19 cellular contexts compared by ENCODE assay signal in genomic region chr1:182584746-182585145, GRCh38.
"Had no signal": no experiment of that assay in that cellular context is flagged by ENCODE, and none has a peak within 500 bp of the region (broad histone marks: within the 10 kb centered on the region; RNA-seq: fewer than 3 reads in every experiment).

No MANE protein-coding gene starts in this region.

- DNase-seq: activated CD4-positive, CD25-positive, alpha-beta regulatory T cell treated with anti-CD3 and anti-CD28 coated beads, Interleukin-2, amount 50 U/mL, for 72 hours; activated naive CD4-positive, alpha-beta T cell treated with anti-CD3 and anti-CD28 coated beads, Interleukin-2, amount 50 U/mL, for 16 hours; activated T-cell treated with anti-CD3 and anti-CD28 coated beads for 4 hours; amniotic stem cell; foreskin keratinocyte; glutamatergic neuron; hypothalamus; left ventricle myocardium inferior; posterior cingulate gyrus; stimulated activated CD4-positive, alpha-beta T cell treated with anti-CD3 and anti-CD28 coated beads, Interleukin-15, amount 100 ng/mL, for 24 hours; stimulated activated CD4-positive, alpha-beta T cell treated with anti-CD3 and anti-CD28 coated beads, Interleukin-4, amount 100 ng/mL, for 1 hour; stimulated activated naive CD4-positive, alpha-beta T cell treated with Interleukin-2 at 50 U/mL for 16 hours; substantia nigra; T-helper 1 cell; trophoblast cell had no signal

- H3K4me3 ChIP-seq: left ventricle myocardium inferior, right atrium auricular region, skin epidermis had no signal

- H3K9me3 ChIP-seq: left ventricle myocardium inferior, right atrium auricular region had no signal

- H3K4me1 ChIP-seq: foreskin keratinocyte had no signal

- H3K27me3 ChIP-seq: foreskin keratinocyte, right atrium auricular region had no signal

- H3K9me3 Mint-ChIP-seq: natural killer cell treated with Interleukin-12 subunit alpha and Interleukin-12 subunit beta and Interleukin-15 and Interleukin-18, amount 100 ng/mL, for 72 hours had no signal

- H3K27ac ChIP-seq: foreskin keratinocyte, left ventricle myocardium inferior, right atrium auricular region, skin epidermis had no signal

- H3K27me3 Mint-ChIP-seq: natural killer cell treated with Interleukin-12 subunit alpha and Interleukin-12 subunit beta and Interleukin-15 and Interleukin-18, amount 100 ng/mL, for 72 hours had no signal

- FAIRE-seq: colon had no signal

- H3K4me3 Mint-ChIP-seq: natural killer cell treated with Interleukin-12 subunit alpha and Interleukin-12 subunit beta and Interleukin-15 and Interleukin-18, amount 100 ng/mL, for 72 hours had no signal

- ATAC-seq: foreskin keratinocyte; natural killer cell treated with Interleukin-12 subunit alpha and Interleukin-12 subunit beta and Interleukin-15 and Interleukin-18, amount 100 ng/mL, for 72 hours had no signal
